ENCODE assay signal across 1 cellular context in the genomic region with DNA sequence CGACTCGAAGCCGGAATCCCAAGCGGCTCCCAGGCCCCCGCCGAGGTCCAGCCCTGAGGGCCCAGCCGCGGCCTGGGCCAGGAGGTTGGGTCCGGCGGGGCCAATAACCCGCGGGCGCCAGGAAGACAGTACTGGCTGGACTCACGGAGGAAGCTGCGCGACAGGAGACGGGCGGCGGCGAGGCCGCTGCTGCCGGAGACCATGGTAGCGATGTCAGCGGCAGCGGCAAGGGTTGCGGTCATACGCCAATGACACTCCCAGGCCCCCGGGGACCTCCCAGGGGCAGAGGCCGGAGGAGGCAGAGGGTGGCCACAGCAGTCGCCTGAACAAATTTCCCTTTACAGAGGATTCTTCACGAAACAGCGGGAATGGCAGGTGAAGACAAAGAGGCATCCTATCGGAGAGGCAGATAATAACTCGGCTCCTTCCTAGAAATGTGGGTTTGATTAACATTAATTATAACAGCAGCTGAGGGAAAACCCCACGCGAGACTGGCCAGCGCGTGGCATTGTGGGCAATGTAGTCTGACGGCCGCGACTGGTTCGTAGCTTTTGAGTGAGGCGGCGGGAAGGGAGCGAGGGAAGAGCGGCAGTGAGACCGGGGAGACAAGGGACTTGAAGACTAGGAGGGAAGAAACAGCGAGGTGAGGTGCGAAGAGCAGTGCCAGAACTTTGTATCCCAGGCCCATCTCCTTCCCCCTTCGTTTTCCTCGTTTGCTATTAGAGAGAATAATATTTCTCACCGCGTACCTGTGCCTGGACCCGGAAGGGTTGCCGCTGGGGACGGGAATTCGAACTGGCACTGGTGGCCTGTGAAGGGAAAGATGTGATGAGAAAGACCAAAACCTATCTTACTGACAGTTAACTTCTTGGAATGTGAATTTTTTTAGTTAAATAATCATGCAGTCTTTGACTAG.
TF ChIP-seq lines count a peak whose summit lies in the region.

A gene (minus strand): TSS at position 253 of the 916 bp plus-strand sequence. CDS start 11 bp downstream, at position 242.

TF ChIP-seq in HepG2, 621 proteins besides CTCF, POLR2A, EP300 and RAD21 (continued from another document and continues in another):
- TF ChIP-seq, protein P1, sequence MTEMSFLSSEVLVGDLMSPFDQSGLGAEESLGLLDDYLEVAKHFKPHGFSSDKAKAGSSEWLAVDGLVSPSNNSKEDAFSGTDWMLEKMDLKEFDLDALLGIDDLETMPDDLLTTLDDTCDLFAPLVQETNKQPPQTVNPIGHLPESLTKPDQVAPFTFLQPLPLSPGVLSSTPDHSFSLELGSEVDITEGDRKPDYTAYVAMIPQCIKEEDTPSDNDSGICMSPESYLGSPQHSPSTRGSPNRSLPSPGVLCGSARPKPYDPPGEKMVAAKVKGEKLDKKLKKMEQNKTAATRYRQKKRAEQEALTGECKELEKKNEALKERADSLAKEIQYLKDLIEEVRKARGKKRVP (CRISPR knock-in tag; IDR thresholded peaks at IDR 0.05), result peak in 1 of 2 experiments; percentile 63; a peak in 2 of 4 replicates
- TF ChIP-seq ZFP1 (CRISPR knock-in tag; IDR thresholded peaks at IDR 0.05) (no peak), SMAD9 (CRISPR knock-in tag; IDR thresholded peaks at IDR 0.05) (peak; percentile 79), AKAP8 (CRISPR knock-in tag; IDR thresholded peaks at IDR 0.05) (0 out of 2 replicates have a peak, but pooled peaks have one; percentile 53), ZNF256 (CRISPR knock-in tag; conservative IDR thresholded peaks at IDR 0.05) (no peak; the same call in 1 of the 2 replicates), ZNF562 (CRISPR knock-in tag; IDR thresholded peaks at IDR 0.05; ENCODE audit: borderline replicate concordance) (no peak), ZNF749 (CRISPR knock-in tag; IDR thresholded peaks at IDR 0.05; ENCODE audit: borderline replicate concordance) (peak; percentile 90; the same call in 1 of the 2 replicates), ZNF878 (CRISPR knock-in tag; IDR thresholded peaks at IDR 0.05) (no peak), ZNF7 (CRISPR knock-in tag; IDR thresholded peaks at IDR 0.05) (no peak), FOXC1 (CRISPR knock-in tag; IDR thresholded peaks at IDR 0.05; ENCODE audit: borderline replicate concordance) (peak; percentile 36; the same call in 1 of the 2 replicates), PTBP1 (IDR thresholded peaks at IDR 0.05; ENCODE audit: low read depth, low read length, poor library complexity, severe bottlenecking) (peak; percentile 77), ZNF720 (CRISPR knock-in tag; IDR thresholded peaks at IDR 0.05) (no peak), RELA (CRISPR knock-in tag; IDR thresholded peaks at IDR 0.05) (no peak), HDAC6 (IDR thresholded peaks at IDR 0.05; ENCODE audit: low read depth, low read length) (peak; percentile 58; the same call in 1 of the 2 replicates), SKI (IDR thresholded peaks at IDR 0.05; ENCODE audit: partially characterized antibody) (no peak), NR2C2 (CRISPR knock-in tag; IDR thresholded peaks at IDR 0.05; ENCODE audit: borderline replicate concordance) (peak; percentile 98), MAFG (CRISPR knock-in tag; IDR thresholded peaks at IDR 0.05) (no peak), ZSCAN31 (CRISPR knock-in tag; IDR thresholded peaks at IDR 0.05; ENCODE audit: low read depth) (no peak), IRX3 (CRISPR knock-in tag; IDR thresholded peaks at IDR 0.05; ENCODE audit: borderline replicate concordance, low read depth) (peak; percentile 78; the same call in 1 of the 2 replicates), YEATS4 (CRISPR knock-in tag; IDR thresholded peaks at IDR 0.05; ENCODE audit: borderline replicate concordance) (peak; percentile 81; the same call in 1 of the 2 replicates), FOXJ3 (CRISPR knock-in tag; IDR thresholded peaks at IDR 0.05; ENCODE audit: borderline replicate concordance) (peak; percentile 64; the same call in 1 of the 2 replicates), ZNF20 (CRISPR knock-in tag; IDR thresholded peaks at IDR 0.05) (no peak)
- TF ChIP-seq, protein P2, sequence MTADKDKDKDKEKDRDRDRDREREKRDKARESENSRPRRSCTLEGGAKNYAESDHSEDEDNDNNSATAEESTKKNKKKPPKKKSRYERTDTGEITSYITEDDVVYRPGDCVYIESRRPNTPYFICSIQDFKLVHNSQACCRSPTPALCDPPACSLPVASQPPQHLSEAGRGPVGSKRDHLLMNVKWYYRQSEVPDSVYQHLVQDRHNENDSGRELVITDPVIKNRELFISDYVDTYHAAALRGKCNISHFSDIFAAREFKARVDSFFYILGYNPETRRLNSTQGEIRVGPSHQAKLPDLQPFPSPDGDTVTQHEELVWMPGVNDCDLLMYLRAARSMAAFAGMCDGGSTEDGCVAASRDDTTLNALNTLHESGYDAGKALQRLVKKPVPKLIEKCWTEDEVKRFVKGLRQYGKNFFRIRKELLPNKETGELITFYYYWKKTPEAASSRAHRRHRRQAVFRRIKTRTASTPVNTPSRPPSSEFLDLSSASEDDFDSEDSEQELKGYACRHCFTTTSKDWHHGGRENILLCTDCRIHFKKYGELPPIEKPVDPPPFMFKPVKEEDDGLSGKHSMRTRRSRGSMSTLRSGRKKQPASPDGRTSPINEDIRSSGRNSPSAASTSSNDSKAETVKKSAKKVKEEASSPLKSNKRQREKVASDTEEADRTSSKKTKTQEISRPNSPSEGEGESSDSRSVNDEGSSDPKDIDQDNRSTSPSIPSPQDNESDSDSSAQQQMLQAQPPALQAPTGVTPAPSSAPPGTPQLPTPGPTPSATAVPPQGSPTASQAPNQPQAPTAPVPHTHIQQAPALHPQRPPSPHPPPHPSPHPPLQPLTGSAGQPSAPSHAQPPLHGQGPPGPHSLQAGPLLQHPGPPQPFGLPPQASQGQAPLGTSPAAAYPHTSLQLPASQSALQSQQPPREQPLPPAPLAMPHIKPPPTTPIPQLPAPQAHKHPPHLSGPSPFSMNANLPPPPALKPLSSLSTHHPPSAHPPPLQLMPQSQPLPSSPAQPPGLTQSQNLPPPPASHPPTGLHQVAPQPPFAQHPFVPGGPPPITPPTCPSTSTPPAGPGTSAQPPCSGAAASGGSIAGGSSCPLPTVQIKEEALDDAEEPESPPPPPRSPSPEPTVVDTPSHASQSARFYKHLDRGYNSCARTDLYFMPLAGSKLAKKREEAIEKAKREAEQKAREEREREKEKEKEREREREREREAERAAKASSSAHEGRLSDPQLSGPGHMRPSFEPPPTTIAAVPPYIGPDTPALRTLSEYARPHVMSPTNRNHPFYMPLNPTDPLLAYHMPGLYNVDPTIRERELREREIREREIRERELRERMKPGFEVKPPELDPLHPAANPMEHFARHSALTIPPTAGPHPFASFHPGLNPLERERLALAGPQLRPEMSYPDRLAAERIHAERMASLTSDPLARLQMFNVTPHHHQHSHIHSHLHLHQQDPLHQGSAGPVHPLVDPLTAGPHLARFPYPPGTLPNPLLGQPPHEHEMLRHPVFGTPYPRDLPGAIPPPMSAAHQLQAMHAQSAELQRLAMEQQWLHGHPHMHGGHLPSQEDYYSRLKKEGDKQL (CRISPR knock-in tag; IDR thresholded peaks at IDR 0.05; ENCODE audit: low read depth), result no peak
- TF ChIP-seq, protein P3, sequence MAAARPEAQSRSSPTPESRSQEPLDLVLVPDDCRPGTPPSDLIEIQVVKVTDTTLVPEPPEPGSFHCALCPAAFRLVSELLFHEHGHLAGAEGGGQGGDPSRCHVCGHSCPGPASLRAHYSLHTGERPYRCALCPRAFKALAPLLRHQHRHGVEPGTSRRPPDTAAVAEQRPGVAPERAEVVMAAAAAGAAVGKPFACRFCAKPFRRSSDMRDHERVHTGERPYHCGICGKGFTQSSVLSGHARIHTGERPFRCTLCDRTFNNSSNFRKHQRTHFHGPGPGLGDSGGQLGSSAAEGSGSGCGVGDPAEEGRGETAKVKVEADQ (CRISPR knock-in tag; IDR thresholded peaks at IDR 0.05; ENCODE audit: borderline replicate concordance), result peak; percentile 24
- TF ChIP-seq, protein P4, sequence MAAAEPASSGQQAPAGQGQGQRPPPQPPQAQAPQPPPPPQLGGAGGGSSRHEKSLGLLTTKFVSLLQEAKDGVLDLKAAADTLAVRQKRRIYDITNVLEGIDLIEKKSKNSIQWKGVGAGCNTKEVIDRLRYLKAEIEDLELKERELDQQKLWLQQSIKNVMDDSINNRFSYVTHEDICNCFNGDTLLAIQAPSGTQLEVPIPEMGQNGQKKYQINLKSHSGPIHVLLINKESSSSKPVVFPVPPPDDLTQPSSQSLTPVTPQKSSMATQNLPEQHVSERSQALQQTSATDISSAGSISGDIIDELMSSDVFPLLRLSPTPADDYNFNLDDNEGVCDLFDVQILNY (CRISPR knock-in tag; conservative IDR thresholded peaks at IDR 0.05), result peak; percentile 94
- TF ChIP-seq, protein P5, sequence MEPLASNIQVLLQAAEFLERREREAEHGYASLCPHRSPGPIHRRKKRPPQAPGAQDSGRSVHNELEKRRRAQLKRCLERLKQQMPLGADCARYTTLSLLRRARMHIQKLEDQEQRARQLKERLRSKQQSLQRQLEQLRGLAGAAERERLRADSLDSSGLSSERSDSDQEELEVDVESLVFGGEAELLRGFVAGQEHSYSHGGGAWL (CRISPR knock-in tag; IDR thresholded peaks at IDR 0.05), result no peak
- TF ChIP-seq, protein P6, sequence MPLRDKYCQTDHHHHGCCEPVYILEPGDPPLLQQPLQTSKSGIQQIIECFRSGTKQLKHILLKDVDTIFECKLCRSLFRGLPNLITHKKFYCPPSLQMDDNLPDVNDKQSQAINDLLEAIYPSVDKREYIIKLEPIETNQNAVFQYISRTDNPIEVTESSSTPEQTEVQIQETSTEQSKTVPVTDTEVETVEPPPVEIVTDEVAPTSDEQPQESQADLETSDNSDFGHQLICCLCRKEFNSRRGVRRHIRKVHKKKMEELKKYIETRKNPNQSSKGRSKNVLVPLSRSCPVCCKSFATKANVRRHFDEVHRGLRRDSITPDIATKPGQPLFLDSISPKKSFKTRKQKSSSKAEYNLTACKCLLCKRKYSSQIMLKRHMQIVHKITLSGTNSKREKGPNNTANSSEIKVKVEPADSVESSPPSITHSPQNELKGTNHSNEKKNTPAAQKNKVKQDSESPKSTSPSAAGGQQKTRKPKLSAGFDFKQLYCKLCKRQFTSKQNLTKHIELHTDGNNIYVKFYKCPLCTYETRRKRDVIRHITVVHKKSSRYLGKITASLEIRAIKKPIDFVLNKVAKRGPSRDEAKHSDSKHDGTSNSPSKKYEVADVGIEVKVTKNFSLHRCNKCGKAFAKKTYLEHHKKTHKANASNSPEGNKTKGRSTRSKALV (CRISPR knock-in tag; IDR thresholded peaks at IDR 0.05), result peak; percentile 53; the same call in 1 of the 2 replicates
- TF ChIP-seq, protein P7, sequence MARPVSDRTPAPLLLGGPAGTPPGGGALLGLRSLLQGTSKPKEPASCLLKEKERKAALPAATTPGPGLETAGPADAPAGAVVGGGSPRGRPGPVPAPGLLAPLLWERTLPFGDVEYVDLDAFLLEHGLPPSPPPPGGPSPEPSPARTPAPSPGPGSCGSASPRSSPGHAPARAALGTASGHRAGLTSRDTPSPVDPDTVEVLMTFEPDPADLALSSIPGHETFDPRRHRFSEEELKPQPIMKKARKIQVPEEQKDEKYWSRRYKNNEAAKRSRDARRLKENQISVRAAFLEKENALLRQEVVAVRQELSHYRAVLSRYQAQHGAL (CRISPR knock-in tag; IDR thresholded peaks at IDR 0.05; ENCODE audit: not compliant biosample characterization), result no peak
- TF ChIP-seq, protein P8, sequence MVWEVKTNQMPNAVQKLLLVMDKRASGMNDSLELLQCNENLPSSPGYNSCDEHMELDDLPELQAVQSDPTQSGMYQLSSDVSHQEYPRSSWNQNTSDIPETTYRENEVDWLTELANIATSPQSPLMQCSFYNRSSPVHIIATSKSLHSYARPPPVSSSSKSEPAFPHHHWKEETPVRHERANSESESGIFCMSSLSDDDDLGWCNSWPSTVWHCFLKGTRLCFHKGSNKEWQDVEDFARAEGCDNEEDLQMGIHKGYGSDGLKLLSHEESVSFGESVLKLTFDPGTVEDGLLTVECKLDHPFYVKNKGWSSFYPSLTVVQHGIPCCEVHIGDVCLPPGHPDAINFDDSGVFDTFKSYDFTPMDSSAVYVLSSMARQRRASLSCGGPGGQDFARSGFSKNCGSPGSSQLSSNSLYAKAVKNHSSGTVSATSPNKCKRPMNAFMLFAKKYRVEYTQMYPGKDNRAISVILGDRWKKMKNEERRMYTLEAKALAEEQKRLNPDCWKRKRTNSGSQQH (CRISPR knock-in tag; IDR thresholded peaks at IDR 0.05; ENCODE audit: low read depth), result peak; percentile 35
- TF ChIP-seq, protein P9, sequence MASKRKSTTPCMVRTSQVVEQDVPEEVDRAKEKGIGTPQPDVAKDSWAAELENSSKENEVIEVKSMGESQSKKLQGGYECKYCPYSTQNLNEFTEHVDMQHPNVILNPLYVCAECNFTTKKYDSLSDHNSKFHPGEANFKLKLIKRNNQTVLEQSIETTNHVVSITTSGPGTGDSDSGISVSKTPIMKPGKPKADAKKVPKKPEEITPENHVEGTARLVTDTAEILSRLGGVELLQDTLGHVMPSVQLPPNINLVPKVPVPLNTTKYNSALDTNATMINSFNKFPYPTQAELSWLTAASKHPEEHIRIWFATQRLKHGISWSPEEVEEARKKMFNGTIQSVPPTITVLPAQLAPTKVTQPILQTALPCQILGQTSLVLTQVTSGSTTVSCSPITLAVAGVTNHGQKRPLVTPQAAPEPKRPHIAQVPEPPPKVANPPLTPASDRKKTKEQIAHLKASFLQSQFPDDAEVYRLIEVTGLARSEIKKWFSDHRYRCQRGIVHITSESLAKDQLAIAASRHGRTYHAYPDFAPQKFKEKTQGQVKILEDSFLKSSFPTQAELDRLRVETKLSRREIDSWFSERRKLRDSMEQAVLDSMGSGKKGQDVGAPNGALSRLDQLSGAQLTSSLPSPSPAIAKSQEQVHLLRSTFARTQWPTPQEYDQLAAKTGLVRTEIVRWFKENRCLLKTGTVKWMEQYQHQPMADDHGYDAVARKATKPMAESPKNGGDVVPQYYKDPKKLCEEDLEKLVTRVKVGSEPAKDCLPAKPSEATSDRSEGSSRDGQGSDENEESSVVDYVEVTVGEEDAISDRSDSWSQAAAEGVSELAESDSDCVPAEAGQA (IDR thresholded peaks at IDR 0.05; ENCODE audit: low read depth), result peak; percentile 42
- TF ChIP-seq, protein P9 (CRISPR knock-in tag; IDR thresholded peaks at IDR 0.05; ENCODE audit: borderline replicate concordance), result no peak
- TF ChIP-seq, protein P10, sequence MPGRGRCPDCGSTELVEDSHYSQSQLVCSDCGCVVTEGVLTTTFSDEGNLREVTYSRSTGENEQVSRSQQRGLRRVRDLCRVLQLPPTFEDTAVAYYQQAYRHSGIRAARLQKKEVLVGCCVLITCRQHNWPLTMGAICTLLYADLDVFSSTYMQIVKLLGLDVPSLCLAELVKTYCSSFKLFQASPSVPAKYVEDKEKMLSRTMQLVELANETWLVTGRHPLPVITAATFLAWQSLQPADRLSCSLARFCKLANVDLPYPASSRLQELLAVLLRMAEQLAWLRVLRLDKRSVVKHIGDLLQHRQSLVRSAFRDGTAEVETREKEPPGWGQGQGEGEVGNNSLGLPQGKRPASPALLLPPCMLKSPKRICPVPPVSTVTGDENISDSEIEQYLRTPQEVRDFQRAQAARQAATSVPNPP (CRISPR knock-in tag; IDR thresholded peaks at IDR 0.05), result no peak
